9 cellular contexts compared by ENCODE assay signal in genomic region chr10:106935978-106936451, GRCh38.
DNase-seq lines count a peak whose midpoint lies in the region; ATAC-seq and TF ChIP-seq lines count a peak whose summit lies in the region.
"Had no signal": no experiment of that assay in that cellular context is flagged by ENCODE, and none has a peak within 500 bp of the region (broad histone marks: within the 10 kb centered on the region; RNA-seq: fewer than 3 reads in every experiment).

No MANE protein-coding gene starts in this region.

- TF ChIP-seq CTCF in progenitor cell of endocrine pancreas (IDR thresholded peaks at IDR 0.05; ENCODE audit: unreplicated experiment) = no peak

- ATAC-seq in GM18858 (IDR thresholded peaks at IDR 0.05; ENCODE audit: unreplicated experiment) (peak; percentile 64), GM21737 (IDR thresholded peaks at IDR 0.05; ENCODE audit: unreplicated experiment) (peak; percentile 64), HG03460 (IDR thresholded peaks at IDR 0.05; ENCODE audit: unreplicated experiment) (peak; percentile 65)

- DNase-seq in globus pallidus (ENCODE audit: low spot score) = peak; percentile 56
- DNase-seq in NCI-H1930 (lab: John Stamatoyannopoulos, UW) = no peak
- no peak for DNase-seq in HuH-7 (ENCODE audit: low spot score)
- DNase-seq in progenitor cell of endocrine pancreas (ENCODE audit: low spot score, unreplicated experiment) = no peak
- DNase-seq in GM19240 (ENCODE audit: insufficient read length, low spot score) = no peak
- DNase-seq: activated gamma-delta T cell treated with Interleukin-2 at 50 U/mL for 16 hours had no signal

- peaks cover 21% of the 10 kb centered on the region for H3K4me1 Mint-ChIP-seq in progenitor cell of endocrine pancreas (ENCODE audit: low read depth)

- H3K27ac Mint-ChIP-seq in progenitor cell of endocrine pancreas = no peak overlapping the region

- no peaks in the 10 kb centered on the region for H3K9me3 Mint-ChIP-seq in progenitor cell of endocrine pancreas (ENCODE audit: low read depth)

- H3K36me3 Mint-ChIP-seq in progenitor cell of endocrine pancreas (ENCODE audit: insufficient read depth) = no peaks in the 10 kb centered on the region

- no peak overlapping the region for H3K4me3 Mint-ChIP-seq in progenitor cell of endocrine pancreas (ENCODE audit: low read depth)

- no peaks in the 10 kb centered on the region for H3K27me3 Mint-ChIP-seq in progenitor cell of endocrine pancreas
